ENCODE assay signal across 8 cellular contexts in genomic region chr19:55674841-55675660, GRCh38.
DNase-seq lines count a peak whose midpoint lies in the region; ATAC-seq lines count a peak whose summit lies in the region.

EPN1 (plus strand) TSS chr19:55675226; CDS start chr19:55678628, 3,402 bp downstream.

- H3K36me3 Mint-ChIP-seq in activated naive CD4-positive, alpha-beta T cell treated with anti-CD3 and anti-CD28 coated beads, Interleukin-2, amount 10 ng/mL, durations not matched to agents 7 days and 5 days: peaks cover 53% of the 10 kb centered on the region

- H3K9me3 ChIP-seq in SK-N-MC (ENCODE audit: low read depth, low read length): no peaks in the 10 kb centered on the region

- no peaks in the 10 kb centered on the region for H3K27me3 Mint-ChIP-seq in activated naive CD4-positive, alpha-beta T cell treated with anti-CD3 and anti-CD28 coated beads, Interleukin-2, amount 10 ng/mL, durations not matched to agents 7 days and 5 days

- peak within 1 kb of the TSS; percentile 84 for H3K4me3 ChIP-seq in SK-N-MC

- no peaks in the 10 kb centered on the region for H3K9me3 Mint-ChIP-seq in activated naive CD4-positive, alpha-beta T cell treated with anti-CD3 and anti-CD28 coated beads, Interleukin-2, amount 10 ng/mL, durations not matched to agents 7 days and 5 days

- DNase-seq in GM04503 (ENCODE audit: low read depth) (peak; percentile 62), NCI-H1048 (lab: John Stamatoyannopoulos, UW) (peak; percentile 93), SK-N-MC (ENCODE audit: low read depth, low spot score) (peak; percentile 66), germinal center (ENCODE audit: low spot score) (peak; percentile 96), non-pigmented ciliary epithelial cell (ENCODE audit: low read depth) (peak; percentile 67), substantia nigra (lab: John Stamatoyannopoulos, UW) (peak; percentile 75 to 98 (median 92))
- peak; percentile 99 for DNase-seq in activated naive CD4-positive, alpha-beta T cell treated with anti-CD3 and anti-CD28 coated beads, Interleukin-2, amount 10 ng/mL, durations not matched to agents 7 days and 5 days

- H3K9ac ChIP-seq in SK-N-MC (ENCODE audit: insufficient read length): peak within 1 kb of the TSS; percentile 88

- peaks cover 56% of the 10 kb centered on the region for H3K36me3 ChIP-seq in SK-N-MC (ENCODE audit: insufficient read depth, low read length)

- H3K27ac ChIP-seq in SK-N-MC (peak within 1 kb of the TSS; percentile 81), substantia nigra (ENCODE audit: low read depth, low read length, poor library complexity, severe bottlenecking) (peak within 1 kb of the TSS; percentile 75)

- peak within 1 kb of the TSS; percentile 92 for H3K4me3 Mint-ChIP-seq in activated naive CD4-positive, alpha-beta T cell treated with anti-CD3 and anti-CD28 coated beads, Interleukin-2, amount 10 ng/mL, durations not matched to agents 7 days and 5 days

- H3K27ac Mint-ChIP-seq in activated naive CD4-positive, alpha-beta T cell treated with anti-CD3 and anti-CD28 coated beads, Interleukin-2, amount 10 ng/mL, durations not matched to agents 7 days and 5 days: peak within 1 kb of the TSS; percentile 91

- peaks cover 54% of the 10 kb centered on the region for H3K4me1 Mint-ChIP-seq in activated naive CD4-positive, alpha-beta T cell treated with anti-CD3 and anti-CD28 coated beads, Interleukin-2, amount 10 ng/mL, durations not matched to agents 7 days and 5 days

- ATAC-seq in HG02571 (IDR thresholded peaks at IDR 0.05; ENCODE audit: unreplicated experiment): peak; percentile 67

- CTCF ChIA-PET in activated naive CD4-positive, alpha-beta T cell treated with anti-CD3 and anti-CD28 coated beads, Interleukin-2, amount 10 ng/mL, durations not matched to agents 7 days and 5 days (lab: Charles Lee): interaction anchor here (1.5 kb wide), 1 partner anchor 20 kb away, joined by 3 read pairs; the partner anchor contains the start of gene U2AF2

Comparison
In these comparisons a context has a peak if more than half of its experiments do, and no peak if none do; other contexts are left out.
1. Peak in every context shown above with its lines: DNase-seq, ATAC-seq, H3K4me3 ChIP-seq and H3K27ac ChIP-seq.